In the genomic region with DNA sequence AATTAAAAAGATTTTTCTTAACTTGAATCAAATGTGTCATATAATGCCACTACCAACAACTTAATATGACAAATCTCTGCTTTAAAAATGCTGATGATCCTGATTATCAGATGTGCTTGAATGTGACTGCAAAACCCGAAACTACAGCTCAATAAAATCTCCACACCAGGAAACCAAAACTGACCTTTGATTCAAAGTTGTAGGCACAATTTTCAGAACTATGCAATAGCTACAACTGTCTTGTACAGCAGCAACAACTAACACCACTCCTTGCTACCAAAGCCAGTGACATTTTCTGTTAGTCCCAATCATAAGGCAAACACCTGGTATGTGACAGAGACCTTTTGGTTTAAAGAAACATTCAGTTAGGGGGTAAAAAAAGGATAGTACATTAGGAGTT, we compare ENCODE assay signal across 23 cellular contexts.
"Had no signal": no experiment of that assay in that cellular context is flagged by ENCODE, and none has a peak within 500 bp of the region (broad histone marks: within the 10 kb centered on the region; RNA-seq: fewer than 3 reads in every experiment).

No MANE protein-coding gene starts in this region.

- DNase-seq: Kasumi-1, MM.1S, NCI-H1092 treated with DMSO at 0.1 percent for 48 hours, NCI-H1436, NCI-H187, NCI-H2029, NCI-H2081 treated with DMSO at 0.1 percent for 48 hours, NCI-H2171, NCI-H226, NCI-H446, NCI-H510A, NCI-H524 treated with DMSO at 0.1 percent for 48 hours, NCI-H69, NCI-H774, Right ventricle myocardium superior, RPMI8226, SK-N-SH had no signal

- FAIRE-seq: HTR-8/SVneo, K562, RCC 7860 had no signal

- H3K4me2 ChIP-seq: KMS-11, SK-N-SH had no signal

- H3K9me3 ChIP-seq: SK-N-SH had no signal

- ATAC-seq: K562 had no signal

- H3K4me3 Mint-ChIP-seq: IgD-negative memory B cell had no signal

- H3K9me2 ChIP-seq: SK-N-SH had no signal

- H3K4me3 ChIP-seq: K562 had no signal

- H3K27me3 Mint-ChIP-seq: IgD-negative memory B cell had no signal

- H3K27ac ChIP-seq: HL-60, KMS-11 had no signal
